ENCODE assay signal across 14 cellular contexts in the genomic region with DNA sequence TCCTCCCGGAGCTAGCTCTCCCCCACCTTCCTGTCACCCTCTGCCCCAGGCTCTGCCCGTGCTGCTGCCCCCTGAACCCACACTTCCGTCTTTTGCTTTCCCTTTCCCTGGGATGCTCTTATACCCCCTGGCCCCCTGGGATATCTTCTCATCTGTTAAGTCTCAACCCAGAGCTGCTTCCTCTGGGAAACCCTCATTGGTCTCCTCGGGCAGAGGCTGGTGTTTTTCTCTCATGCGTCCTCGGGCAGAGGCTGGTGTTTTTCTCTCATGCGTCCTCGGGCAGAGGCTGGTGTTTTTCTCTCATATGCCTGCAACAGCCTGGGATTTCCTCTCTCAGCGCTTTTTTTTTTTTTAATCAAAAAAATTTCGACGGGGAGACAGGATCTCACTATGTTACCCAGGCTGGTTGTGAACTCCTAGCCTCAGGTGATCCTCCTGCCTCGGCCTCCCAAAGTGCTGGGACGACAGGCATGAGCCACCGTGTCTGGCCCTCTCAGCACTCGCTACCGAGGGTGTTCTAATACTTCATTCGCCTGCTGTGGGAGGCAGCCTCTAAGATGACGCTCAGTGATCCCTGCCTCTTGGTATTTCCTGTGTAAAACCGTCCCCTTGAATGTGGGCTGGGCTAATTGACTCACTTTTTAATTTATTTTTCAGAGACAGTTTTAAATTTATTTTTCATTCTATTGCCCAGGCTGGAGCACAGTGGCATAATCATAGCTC.
DNase-seq lines count a peak whose midpoint lies in the region; ATAC-seq and TF ChIP-seq lines count a peak whose summit lies in the region.
"Had no signal": no experiment of that assay in that cellular context is flagged by ENCODE, and none has a peak within 500 bp of the region (broad histone marks: within the 10 kb centered on the region; RNA-seq: fewer than 3 reads in every experiment).

No MANE protein-coding gene starts in this region.

- no peaks in the 10 kb centered on the region for H3K4me1 Mint-ChIP-seq in activated naive CD4-positive, alpha-beta T cell treated with anti-CD3 and anti-CD28 coated beads, Interleukin-2, amount 10 ng/mL, durations not matched to agents 7 days and 5 days
- peaks cover 0 to 18% (median 0%) of the 10 kb centered on the region in 3 donors for H3K4me1 Mint-ChIP-seq in T-cell
- H3K4me1 Mint-ChIP-seq in stimulated activated naive B cell treated with anti-CD40 and anti-IgM and Interleukin-4, amounts not matched to agents 10 μg/mL and 1 μg/mL and 100 μg/mL, for 72 hours, result peaks cover 25 to 46% of the 10 kb centered on the region in 2 donors

- no peak overlapping the region for H3K4me3 Mint-ChIP-seq in activated naive CD4-positive, alpha-beta T cell treated with anti-CD3 and anti-CD28 coated beads, Interleukin-2, amount 10 ng/mL, durations not matched to agents 7 days and 5 days
- H3K4me3 Mint-ChIP-seq in T-cell, result peak overlapping the region in 2 of 3 donors; percentile 32 to 60
- H3K4me3 Mint-ChIP-seq in stimulated activated naive B cell treated with anti-CD40 and anti-IgM and Interleukin-4, amounts not matched to agents 10 μg/mL and 1 μg/mL and 100 μg/mL, for 72 hours, result peak overlapping the region in 1 of 2 donors; percentile 15
- H3K4me3 Mint-ChIP-seq: neural crest cell had no signal

- H3K4me3 ChIP-seq in epithelial cell of esophagus (ENCODE audit: low read length), result no peak overlapping the region
- H3K4me3 ChIP-seq: gastrocnemius medialis, vagina had no signal

- no peaks in the 10 kb centered on the region for H3K36me3 Mint-ChIP-seq in activated naive CD4-positive, alpha-beta T cell treated with anti-CD3 and anti-CD28 coated beads, Interleukin-2, amount 10 ng/mL, durations not matched to agents 7 days and 5 days
- no peaks in the 10 kb centered on the region for H3K36me3 Mint-ChIP-seq in T-cell
- H3K36me3 Mint-ChIP-seq in stimulated activated naive B cell treated with anti-CD40 and anti-IgM and Interleukin-4, amounts not matched to agents 10 μg/mL and 1 μg/mL and 100 μg/mL, for 72 hours, result peaks cover 0 to 3% of the 10 kb centered on the region in 2 donors

- TF ChIP-seq CTCF in epithelial cell of esophagus (IDR thresholded peaks at IDR 0.05; ENCODE audit: insufficient read depth, low read depth, low read length, missing control alignments), result no peak

- H3K9me3 Mint-ChIP-seq in activated naive CD4-positive, alpha-beta T cell treated with anti-CD3 and anti-CD28 coated beads, Interleukin-2, amount 10 ng/mL, durations not matched to agents 7 days and 5 days, result no peaks in the 10 kb centered on the region
- no peaks in the 10 kb centered on the region for H3K9me3 Mint-ChIP-seq in T-cell
- H3K9me3 Mint-ChIP-seq in stimulated activated naive B cell treated with anti-CD40 and anti-IgM and Interleukin-4, amounts not matched to agents 10 μg/mL and 1 μg/mL and 100 μg/mL, for 72 hours, result no peaks in the 10 kb centered on the region

- peak; percentile 14 for DNase-seq in activated naive CD4-positive, alpha-beta T cell treated with Interleukin-2 at 50 U/mL for 16 hours
- DNase-seq in activated naive CD4-positive, alpha-beta T cell treated with anti-CD3 and anti-CD28 coated beads, Interleukin-2, amount 10 ng/mL, durations not matched to agents 7 days and 5 days, result no peak
- DNase-seq in T-cell (peak in 13 of 34 experiments; percentile 5 to 41 (median 14)), epithelial cell of esophagus (ENCODE audit: low read depth) (peak; percentile 55), mucosa of gallbladder (ENCODE audit: low spot score) (no peak), occipital lobe (lab: John Stamatoyannopoulos, UW) (no peak)
- no peak for DNase-seq in stimulated activated naive B cell treated with anti-CD40 and anti-IgM and Interleukin-4, amounts not matched to agents 10 μg/mL and 1 μg/mL and 100 μg/mL, for 72 hours
- no peak for DNase-seq in activated effector memory CD4-positive, alpha-beta T cell treated with anti-CD3 and anti-CD28 coated beads, Interleukin-2, amount 50 U/mL, for 16 hours
- DNase-seq: gastrocnemius medialis, GDM1, NCI-H1105, NCI-H510A treated with DMSO at 0.1 percent for 48 hours had no signal

- peaks cover 52% of the 10 kb centered on the region for H3K27me3 Mint-ChIP-seq in activated naive CD4-positive, alpha-beta T cell treated with anti-CD3 and anti-CD28 coated beads, Interleukin-2, amount 10 ng/mL, durations not matched to agents 7 days and 5 days
- no peaks in the 10 kb centered on the region for H3K27me3 Mint-ChIP-seq in T-cell
- no peaks in the 10 kb centered on the region for H3K27me3 Mint-ChIP-seq in stimulated activated naive B cell treated with anti-CD40 and anti-IgM and Interleukin-4, amounts not matched to agents 10 μg/mL and 1 μg/mL and 100 μg/mL, for 72 hours

- POLR2A ChIA-PET in T-cell (lab: Charles Lee), result no interaction called here

- no peak overlapping the region for H3K27ac Mint-ChIP-seq in activated naive CD4-positive, alpha-beta T cell treated with anti-CD3 and anti-CD28 coated beads, Interleukin-2, amount 10 ng/mL, durations not matched to agents 7 days and 5 days
- H3K27ac Mint-ChIP-seq in T-cell, result peak overlapping the region in 1 of 2 donors; percentile 55
- peak overlapping the region; percentile 1 for H3K27ac Mint-ChIP-seq in stimulated activated naive B cell treated with anti-CD40 and anti-IgM and Interleukin-4, amounts not matched to agents 10 μg/mL and 1 μg/mL and 100 μg/mL, for 72 hours

- ATAC-seq in T-cell (replicated peaks in 1 of 4), result peak in 3 of 4 experiments; percentile 45 to 63 (median 48)
- ATAC-seq in stimulated activated naive B cell treated with anti-CD40 and anti-IgM and Interleukin-4, amounts not matched to agents 10 μg/mL and 1 μg/mL and 100 μg/mL, for 72 hours (replicated peaks), result no peak
- ATAC-seq: gastrocnemius medialis had no signal

- CTCF ChIA-PET in activated naive CD4-positive, alpha-beta T cell treated with anti-CD3 and anti-CD28 coated beads, Interleukin-2, amount 10 ng/mL, durations not matched to agents 7 days and 5 days (lab: Charles Lee), result no interaction called here
- CTCF ChIA-PET in T-cell (lab: Charles Lee), result no interaction called here

Comparison
In these comparisons a context has a peak if more than half of its experiments do, and no peak if none do; other contexts are left out.
1. DNase-seq: peak in activated naive CD4-positive, alpha-beta T cell treated with Interleukin-2 at 50 U/mL for 16 hours (single experiment) and epithelial cell of esophagus (single experiment); none in activated naive CD4-positive, alpha-beta T cell treated with anti-CD3 and anti-CD28 coated beads, Interleukin-2, amount 10 ng/mL, durations not matched to agents 7 days and 5 days (single experiment), stimulated activated naive B cell treated with anti-CD40 and anti-IgM and Interleukin-4, amounts not matched to agents 10 μg/mL and 1 μg/mL and 100 μg/mL, for 72 hours (single experiment), activated effector memory CD4-positive, alpha-beta T cell treated with anti-CD3 and anti-CD28 coated beads, Interleukin-2, amount 50 U/mL, for 16 hours (single experiment), mucosa of gallbladder (single experiment) and occipital lobe (single experiment).
2. ATAC-seq: peak in T-cell (3 of 4); none in stimulated activated naive B cell treated with anti-CD40 and anti-IgM and Interleukin-4, amounts not matched to agents 10 μg/mL and 1 μg/mL and 100 μg/mL, for 72 hours (0 of 2).